In the genomic region with DNA sequence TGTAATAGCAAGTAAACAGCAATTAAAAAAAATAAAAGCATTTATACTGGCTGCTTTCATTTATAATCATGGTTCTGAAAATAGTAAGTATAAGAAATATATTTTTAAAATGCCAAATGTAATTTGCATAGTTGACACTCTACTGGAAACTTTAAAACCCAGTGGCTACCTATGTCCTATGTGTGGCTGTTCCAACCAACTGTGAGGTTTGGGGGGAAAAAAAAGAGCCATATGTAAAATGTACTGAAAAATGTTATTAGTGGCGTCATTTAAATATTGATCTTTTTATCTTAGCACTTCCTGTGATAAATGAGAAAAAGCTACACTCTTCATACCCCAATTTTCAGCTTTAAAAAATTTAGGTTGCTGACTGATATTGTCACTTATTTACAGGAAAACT, we compare ENCODE assay signal across 1 cellular context.
TF ChIP-seq lines count a peak whose summit lies in the region.

No MANE protein-coding gene starts in this region.

TF ChIP-seq in SK-N-SH, 30 proteins besides CTCF, POLR2A, EP300 and RAD21:
- TF ChIP-seq, protein P1, sequence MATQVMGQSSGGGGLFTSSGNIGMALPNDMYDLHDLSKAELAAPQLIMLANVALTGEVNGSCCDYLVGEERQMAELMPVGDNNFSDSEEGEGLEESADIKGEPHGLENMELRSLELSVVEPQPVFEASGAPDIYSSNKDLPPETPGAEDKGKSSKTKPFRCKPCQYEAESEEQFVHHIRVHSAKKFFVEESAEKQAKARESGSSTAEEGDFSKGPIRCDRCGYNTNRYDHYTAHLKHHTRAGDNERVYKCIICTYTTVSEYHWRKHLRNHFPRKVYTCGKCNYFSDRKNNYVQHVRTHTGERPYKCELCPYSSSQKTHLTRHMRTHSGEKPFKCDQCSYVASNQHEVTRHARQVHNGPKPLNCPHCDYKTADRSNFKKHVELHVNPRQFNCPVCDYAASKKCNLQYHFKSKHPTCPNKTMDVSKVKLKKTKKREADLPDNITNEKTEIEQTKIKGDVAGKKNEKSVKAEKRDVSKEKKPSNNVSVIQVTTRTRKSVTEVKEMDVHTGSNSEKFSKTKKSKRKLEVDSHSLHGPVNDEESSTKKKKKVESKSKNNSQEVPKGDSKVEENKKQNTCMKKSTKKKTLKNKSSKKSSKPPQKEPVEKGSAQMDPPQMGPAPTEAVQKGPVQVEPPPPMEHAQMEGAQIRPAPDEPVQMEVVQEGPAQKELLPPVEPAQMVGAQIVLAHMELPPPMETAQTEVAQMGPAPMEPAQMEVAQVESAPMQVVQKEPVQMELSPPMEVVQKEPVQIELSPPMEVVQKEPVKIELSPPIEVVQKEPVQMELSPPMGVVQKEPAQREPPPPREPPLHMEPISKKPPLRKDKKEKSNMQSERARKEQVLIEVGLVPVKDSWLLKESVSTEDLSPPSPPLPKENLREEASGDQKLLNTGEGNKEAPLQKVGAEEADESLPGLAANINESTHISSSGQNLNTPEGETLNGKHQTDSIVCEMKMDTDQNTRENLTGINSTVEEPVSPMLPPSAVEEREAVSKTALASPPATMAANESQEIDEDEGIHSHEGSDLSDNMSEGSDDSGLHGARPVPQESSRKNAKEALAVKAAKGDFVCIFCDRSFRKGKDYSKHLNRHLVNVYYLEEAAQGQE (IDR thresholded peaks at IDR 0.05; ENCODE audit: low read depth, low read length), result no peak
- no peak for TF ChIP-seq SIN3A (IDR thresholded peaks at IDR 0.05; ENCODE audit: borderline replicate concordance, low read depth, low read length)
